Comparison of ENCODE assay signal across 11 cellular contexts in genomic region chr14:93956514-93957332, GRCh38. TPM values are rescaled to one million over a fixed set of nuclear protein-coding genes. Genes with fewer than 3 reads are reported as not detected.
DNase-seq lines count a peak whose midpoint lies in the region; ATAC-seq, FAIRE-seq and TF ChIP-seq lines count a peak whose summit lies in the region.
"Had no signal": no experiment of that assay in that cellular context is flagged by ENCODE, and none has a peak within 500 bp of the region (broad histone marks: within the 10 kb centered on the region; RNA-seq: fewer than 3 reads in every experiment).

No MANE protein-coding gene starts in this region.

- no peaks in the 10 kb centered on the region for H3K9me3 Mint-ChIP-seq in activated naive CD4-positive, alpha-beta T cell treated with anti-CD3 and anti-CD28 coated beads, Interleukin-2, amount 50 U/mL, for 72 hours
- no peaks in the 10 kb centered on the region for H3K9me3 Mint-ChIP-seq in mesothelial cell of epicardium

- H3K79me2 ChIP-seq in trophoblast cell (ENCODE audit: control insufficient read depth, insufficient read depth, low read length, poor library complexity), result no peaks in the 10 kb centered on the region

- no peak overlapping the region for H4K8ac ChIP-seq in trophoblast cell (ENCODE audit: low read depth, low read length)

- peaks cover 89 to 100% (median 95%) of the 10 kb centered on the region in 10 experiments for H3K4me1 ChIP-seq in BLaER1 treated with 17β-estradiol and CSF1 and Interleukin-3, amounts not matched to agents 10 nM and 100 nM
- H3K4me1 ChIP-seq in trophoblast cell (ENCODE audit: control insufficient read depth in 1 of 2, insufficient read depth in 2 of 2, low read length in 2 of 2), result peaks cover 16 to 28% of the 10 kb centered on the region in 2 experiments

- H3K27me3 ChIP-seq in BLaER1 treated with 17β-estradiol and CSF1 and Interleukin-3, amounts not matched to agents 10 nM and 100 nM, result no peaks in the 10 kb centered on the region
- H3K27me3 ChIP-seq in trophoblast cell (ENCODE audit: insufficient read depth, low read length), result no peaks in the 10 kb centered on the region

- H3K9me3 ChIP-seq in BLaER1 treated with 17β-estradiol and CSF1 and Interleukin-3, amounts not matched to agents 10 nM and 100 nM (replicated peaks in 1 of 11), result no peaks in the 10 kb centered on the region
- H3K9me3 ChIP-seq in trophoblast cell (ENCODE audit: insufficient read depth, low read depth, low read length), result no peaks in the 10 kb centered on the region

- no peak overlapping the region for H2AFZ ChIP-seq in trophoblast cell (ENCODE audit: insufficient read depth, low read length, poor library complexity)

- H3K4me3 Mint-ChIP-seq in mesothelial cell of epicardium, result no peak overlapping the region

- H3K27ac ChIP-seq in BLaER1 treated with 17β-estradiol and CSF1 and Interleukin-3, amounts not matched to agents 10 nM and 100 nM, result peak overlapping the region in 10 of 11 experiments; percentile 76 to 94 (median 91); a peak in 20 of 22 replicates
- H3K27ac ChIP-seq in trophoblast cell (ENCODE audit: low read depth, low read length), result no peak overlapping the region

- no peak overlapping the region for H2BK120ac ChIP-seq in trophoblast cell (ENCODE audit: insufficient read depth, low read length, poor library complexity)

- peaks cover 10 to 43% of the 10 kb centered on the region in 2 donors for H3K36me3 Mint-ChIP-seq in activated naive CD4-positive, alpha-beta T cell treated with anti-CD3 and anti-CD28 coated beads, Interleukin-2, amount 50 U/mL, for 72 hours
- no peaks in the 10 kb centered on the region for H3K36me3 Mint-ChIP-seq in mesothelial cell of epicardium

- no peak overlapping the region for H2BK12ac ChIP-seq in trophoblast cell (ENCODE audit: low read length)

- no peak for FAIRE-seq in frontal cortex (lab: Jason Lieb, UNC)

- H2AK5ac ChIP-seq in trophoblast cell (ENCODE audit: low read length), result no peak overlapping the region

- H3K9ac ChIP-seq in BLaER1 treated with 17β-estradiol and CSF1 and Interleukin-3, amounts not matched to agents 10 nM and 100 nM, result peak overlapping the region in 9 of 11 experiments; percentile 68 to 82 (median 77); a peak in 17 of 22 replicates
- no peak overlapping the region for H3K9ac ChIP-seq in trophoblast cell (ENCODE audit: low read length)

- no peak overlapping the region for H3K14ac ChIP-seq in trophoblast cell (ENCODE audit: low read length)

- no peak overlapping the region for H4K91ac ChIP-seq in trophoblast cell (ENCODE audit: low read depth, low read length)

- H3K23ac ChIP-seq in trophoblast cell (ENCODE audit: low read length), result no peak overlapping the region

- H4K20me1 ChIP-seq in BLaER1 treated with 17β-estradiol and CSF1 and Interleukin-3, amounts not matched to agents 10 nM and 100 nM, result no peaks in the 10 kb centered on the region

- H4K12ac ChIP-seq in trophoblast cell (ENCODE audit: low read depth, low read length), result no peak overlapping the region

- H3K4me3 ChIP-seq in BLaER1 treated with 17β-estradiol and CSF1 and Interleukin-3, amounts not matched to agents 10 nM and 100 nM, result peak overlapping the region in 1 of 10 experiments; percentile 14; a peak in 1 of 20 replicates
- H3K4me3 ChIP-seq in trophoblast cell (ENCODE audit: low read depth, low read length), result no peak overlapping the region

- no peak for DNase-seq in activated naive CD4-positive, alpha-beta T cell treated with anti-CD3 and anti-CD28 coated beads, Interleukin-2, amount 50 U/mL, for 72 hours (ENCODE audit: low spot score in 2 of 2)
- DNase-seq in mesothelial cell of epicardium (ENCODE audit: low spot score in 2 of 2, unreplicated experiment in 2 of 2), result no peak
- DNase-seq in trophoblast cell, result no peak
- DNase-seq in frontal cortex (ENCODE audit: low spot score in 2 of 2), result no peak
- DNase-seq in DMS114 treated with DMSO at 0.1 percent for 48 hours (lab: John Stamatoyannopoulos, UW; ENCODE audit: unreplicated experiment), result no peak
- DNase-seq: activated CD4-positive, CD25-positive, alpha-beta regulatory T cell treated with anti-CD3 and anti-CD28 coated beads, Interleukin-2, amount 50 U/mL, for 72 hours; hypothalamus; KG1 had no signal

- no peaks in the 10 kb centered on the region for H3K36me3 ChIP-seq in BLaER1 treated with 17β-estradiol and CSF1 and Interleukin-3, amounts not matched to agents 10 nM and 100 nM
- H3K36me3 ChIP-seq in trophoblast cell (ENCODE audit: control insufficient read depth in 1 of 2, insufficient read depth in 2 of 2, low read length in 2 of 2), result no peaks in the 10 kb centered on the region

- WGBS in trophoblast cell (ENCODE audit: extremely low coverage, insufficient coverage, insufficient read length), result no CpG with 5 or more reads among the region's 14 CpGs

- no peak overlapping the region for H3K4ac ChIP-seq in trophoblast cell (ENCODE audit: low read depth, low read length)

- TF ChIP-seq POLR2A in GM19193 (IDR thresholded peaks at IDR 0.05; ENCODE audit: extremely low read depth, insufficient read depth, insufficient read length), result peak; percentile 8

- ATAC-seq in activated naive CD4-positive, alpha-beta T cell treated with anti-CD3 and anti-CD28 coated beads, Interleukin-2, amount 50 U/mL, for 72 hours, result no peak
- ATAC-seq in HG02763 (IDR thresholded peaks at IDR 0.05; ENCODE audit: unreplicated experiment), result no peak

- H3K79me1 ChIP-seq in trophoblast cell (ENCODE audit: low read length), result peaks cover 6% of the 10 kb centered on the region

- H3K18ac ChIP-seq in trophoblast cell (ENCODE audit: low read length), result no peak overlapping the region

- TF ChIP-seq CTCF in mesothelial cell of epicardium (IDR thresholded peaks at IDR 0.05; ENCODE audit: unreplicated experiment), result no peak

- H3K4me1 Mint-ChIP-seq in mesothelial cell of epicardium, result peaks cover 20% of the 10 kb centered on the region

- no peaks in the 10 kb centered on the region for H3K27me3 Mint-ChIP-seq in mesothelial cell of epicardium (ENCODE audit: low read depth)

- peak overlapping the region; percentile 94 to 96 for H3K27ac Mint-ChIP-seq in activated naive CD4-positive, alpha-beta T cell treated with anti-CD3 and anti-CD28 coated beads, Interleukin-2, amount 50 U/mL, for 72 hours
- H3K27ac Mint-ChIP-seq in mesothelial cell of epicardium, result peak overlapping the region; percentile 19

- no peak overlapping the region for H2BK5ac ChIP-seq in trophoblast cell (ENCODE audit: low read depth, low read length, poor library complexity)

- H3K4me2 ChIP-seq in BLaER1 treated with 17β-estradiol and CSF1 and Interleukin-3, amounts not matched to agents 10 nM and 100 nM, result peak overlapping the region; percentile 76 to 98 (median 90)
- no peak overlapping the region for H3K4me2 ChIP-seq in trophoblast cell (ENCODE audit: low read length)

RNA-seq across cellular contexts. Expression of gene ASB2, which starts 19.6 kb away (rescaled TPM):
- 10 to 100 TPM; 12.9 to 50.0 TPM for total RNA-seq in activated naive CD4-positive, alpha-beta T cell treated with anti-CD3 and anti-CD28 coated beads, Interleukin-2, amount 50 U/mL, for 72 hours
- total RNA-seq in mesothelial cell of epicardium (1.2 to 1.9 TPM (median 1.5 TPM) in 3 replicates), frontal cortex (under 0.01 TPM)
- 0.83 and 1.3 TPM in 2 replicates for polyA plus RNA-seq in trophoblast cell (2013)

RNA-seq across cellular contexts. Expression of gene FAM181A, which starts 29.6 kb away (rescaled TPM):
- not detected for total RNA-seq in activated naive CD4-positive, alpha-beta T cell treated with anti-CD3 and anti-CD28 coated beads, Interleukin-2, amount 50 U/mL, for 72 hours
- total RNA-seq in mesothelial cell of epicardium, result not detected in 3 replicates
- 0.04 TPM in 1 of 2 replicates, not detected in the other for polyA plus RNA-seq in trophoblast cell (2013)
- 2.4 TPM for total RNA-seq in frontal cortex

RNA-seq across cellular contexts. Expression of gene CCDC197, which starts 40.4 kb away (rescaled TPM):
- total RNA-seq in activated naive CD4-positive, alpha-beta T cell treated with anti-CD3 and anti-CD28 coated beads, Interleukin-2, amount 50 U/mL, for 72 hours, result under 1 TPM; 0.20 to 0.49 TPM
- not detected in 3 replicates for total RNA-seq in mesothelial cell of epicardium
- polyA plus RNA-seq in trophoblast cell (2013), result 0.03 TPM in 1 of 2 replicates, not detected in the other
- not detected for total RNA-seq in frontal cortex
